1 cellular context compared by ENCODE assay signal in the genomic region with DNA sequence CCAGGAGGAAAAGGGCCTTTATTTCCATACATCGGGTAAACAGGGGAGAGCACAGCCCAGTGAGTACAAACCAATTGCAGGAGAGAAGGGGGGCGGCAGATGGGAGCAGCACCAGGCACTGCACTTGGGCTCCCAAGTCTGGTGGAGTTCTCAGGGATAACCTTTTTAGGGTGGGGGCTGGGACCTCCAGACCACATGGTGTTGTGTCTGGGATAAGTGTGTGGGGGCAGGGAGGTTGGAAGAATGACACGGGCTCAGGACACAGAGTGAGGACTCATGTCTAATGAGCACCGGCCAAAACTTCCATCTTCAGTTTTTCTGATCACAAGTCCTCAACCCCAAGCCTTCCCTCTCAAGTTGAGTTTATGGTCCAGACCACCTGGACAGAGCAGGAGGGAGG.
TF ChIP-seq lines count a peak whose summit lies in the region.

No MANE protein-coding gene starts in this region.

TF ChIP-seq in HepG2, 621 proteins besides CTCF, POLR2A, EP300 and RAD21:
- no peak for TF ChIP-seq ZBTB33 (CRISPR knock-in tag; IDR thresholded peaks at IDR 0.05)
- TF ChIP-seq POLR2G (IDR thresholded peaks at IDR 0.05; ENCODE audit: low read depth, low read length) = 0 out of 2 replicates have a peak, but pooled peaks have one; percentile 34
